8 cellular contexts compared by ENCODE assay signal in genomic region chr3:62928256-62928655, GRCh38.
"Had no signal": no experiment of that assay in that cellular context is flagged by ENCODE, and none has a peak within 500 bp of the region (broad histone marks: within the 10 kb centered on the region; RNA-seq: fewer than 3 reads in every experiment).

No MANE protein-coding gene starts in this region.

- H3K4me3 ChIP-seq: GM23248, GM23338 had no signal

- ATAC-seq: GM23338, HCT116 had no signal

- DNase-seq: GM23248, GOT3, H7, H9, HCEC 1CT, HFFc6 had no signal
